2 cellular contexts compared by ENCODE assay signal in genomic region chr17:1002412-1002753, GRCh38.
TF ChIP-seq lines count a peak whose summit lies in the region.

No MANE protein-coding gene starts in this region.

TF ChIP-seq in A549, 52 proteins besides CTCF, POLR2A, EP300 and RAD21 (continued from another document):
- TF ChIP-seq BCL3 (IDR thresholded peaks at IDR 0.05) (no peak), HDAC2 (IDR thresholded peaks at IDR 0.05) (no peak), ZNF302 (CRISPR knock-in tag; IDR thresholded peaks at IDR 0.05) (no peak), SMC3 (IDR thresholded peaks at IDR 0.05) (no peak), E2F6 (IDR thresholded peaks at IDR 0.05; ENCODE audit: borderline replicate concordance, low read depth) (no peak), ESRRA (IDR thresholded peaks at IDR 0.05; ENCODE audit: borderline replicate concordance, low read length) (no peak), POLR2AphosphoS2 (conservative IDR thresholded peaks at IDR 0.05; ENCODE audit: low read length) (0 out of 2 replicates have a peak, but pooled peaks have one; percentile 81), NFE2L2 (conservative IDR thresholded peaks at IDR 0.05; ENCODE audit: low read length) (no peak), EHMT2 (IDR thresholded peaks at IDR 0.05; ENCODE audit: low read depth) (no peak), EHF (CRISPR knock-in tag; IDR thresholded peaks at IDR 0.05) (no peak), REST (IDR thresholded peaks at IDR 0.05) (0 out of 2 replicates have a peak, but pooled peaks have one; percentile 3), HOXA7 (CRISPR knock-in tag; IDR thresholded peaks at IDR 0.05) (no peak), ZC3H11A (IDR thresholded peaks at IDR 0.05) (no peak), HMGXB4 (CRISPR knock-in tag; IDR thresholded peaks at IDR 0.05; ENCODE audit: borderline replicate concordance) (no peak)

TF ChIP-seq in SK-N-SH, 30 proteins besides CTCF, POLR2A, EP300 and RAD21:
- TF ChIP-seq USF2 (IDR thresholded peaks at IDR 0.05; ENCODE audit: borderline replicate concordance, low read depth, low read length) (no peak), MAX (IDR thresholded peaks at IDR 0.05; ENCODE audit: low read depth) (no peak), ZBTB33 (IDR thresholded peaks at IDR 0.05; ENCODE audit: borderline replicate concordance, low read depth) (no peak), GABPA (IDR thresholded peaks at IDR 0.05; ENCODE audit: low read depth) (no peak), TAF1 (IDR thresholded peaks at IDR 0.05; ENCODE audit: borderline replicate concordance, low read depth, low read length) (no peak), JUND (IDR thresholded peaks at IDR 0.05) (no peak), GATA2 (CRISPR knock-in tag; IDR thresholded peaks at IDR 0.05) (no peak), FOXJ3 (CRISPR knock-in tag; IDR thresholded peaks at IDR 0.05) (no peak), TCF12 (IDR thresholded peaks at IDR 0.05) (no peak), IRF3 (IDR thresholded peaks at IDR 0.05; ENCODE audit: low read depth, low read length) (no peak), SIN3A (IDR thresholded peaks at IDR 0.05; ENCODE audit: borderline replicate concordance, low read depth, low read length) (no peak), NFIC (IDR thresholded peaks at IDR 0.05; ENCODE audit: borderline replicate concordance) (no peak), REST (IDR thresholded peaks at IDR 0.05; ENCODE audit: low read depth, low read length) (no peak), RXRA (IDR thresholded peaks at IDR 0.05; ENCODE audit: borderline replicate concordance, low read depth) (no peak)
